ENCODE assay signal across 15 cellular contexts in genomic region chr9:137669261-137669672, GRCh38. TPM values are rescaled to one million over a fixed set of nuclear protein-coding genes. Genes with fewer than 3 reads are reported as not detected.
DNase-seq lines count a peak whose midpoint lies in the region; ATAC-seq, FAIRE-seq and TF ChIP-seq lines count a peak whose summit lies in the region.
"Had no signal": no experiment of that assay in that cellular context is flagged by ENCODE, and none has a peak within 500 bp of the region (broad histone marks: within the 10 kb centered on the region; RNA-seq: fewer than 3 reads in every experiment).

No MANE protein-coding gene starts in this region.

- no peaks in the 10 kb centered on the region for H3K27me3 Mint-ChIP-seq in HFFc6 (ENCODE audit: insufficient read depth)

- H3K36me3 Mint-ChIP-seq in HFFc6 (ENCODE audit: low read depth): peaks cover 6% of the 10 kb centered on the region; the same call in 1 of the 2 replicates

- TF ChIP-seq CTCF in A673 (conservative IDR thresholded peaks at IDR 0.05; ENCODE audit: low read depth, low read length) (no peak), bronchial epithelial cell (IDR thresholded peaks at IDR 0.05; ENCODE audit: insufficient read depth, low read length, severe bottlenecking) (no peak), HFFc6 (IDR thresholded peaks at IDR 0.05) (no peak)

- H2AK5ac ChIP-seq in mesendoderm (ENCODE audit: low read length): no peak overlapping the region

- H3K4ac ChIP-seq in mesendoderm (ENCODE audit: low read depth, low read length): no peak overlapping the region

- WGBS in mesendoderm (ENCODE audit: extremely low coverage, insufficient coverage, low lambda C conversion rate): no CpG with 5 or more reads among the region's 23 CpGs

- peaks cover 69% of the 10 kb centered on the region for H3K79me2 ChIP-seq in mesendoderm (ENCODE audit: control insufficient read depth, insufficient read depth, low read length)

- FAIRE-seq in bronchial epithelial cell (lab: Jason Lieb, UNC): peak; percentile 88
- FAIRE-seq: islet of Langerhans had no signal

- H3K4me1 Mint-ChIP-seq in HFFc6 (ENCODE audit: low read depth): peaks cover 33% of the 10 kb centered on the region

- H3K4me3 ChIP-seq in A673 (ENCODE audit: low read depth, low read length, poor library complexity, severe bottlenecking) (no peak overlapping the region), bronchial epithelial cell (ENCODE audit: low read depth, low read length) (no peak overlapping the region), mesendoderm (ENCODE audit: low read length) (no peak overlapping the region)
- H3K4me3 ChIP-seq: SJSA1, skin epidermis had no signal

- no peak overlapping the region for H3K56ac ChIP-seq in mesendoderm (ENCODE audit: low read length)

- no peak overlapping the region for H2BK120ac ChIP-seq in mesendoderm (ENCODE audit: low read depth, low read length)

- POLR2A ChIA-PET in A673 (lab: Charles Lee; ENCODE audit: low non-redundant PET): no interaction called here

- H3K9ac ChIP-seq in mesendoderm (ENCODE audit: low read length): no peak overlapping the region

- no peaks in the 10 kb centered on the region for H3K9me3 Mint-ChIP-seq in HFFc6

- no peak overlapping the region for H2BK15ac ChIP-seq in mesendoderm (replicated peaks; ENCODE audit: low read depth)

- no peak overlapping the region for H3K23ac ChIP-seq in mesendoderm (ENCODE audit: low read length)

- H3K18ac ChIP-seq in mesendoderm (ENCODE audit: low read length): no peak overlapping the region

- CTCF ChIA-PET in A673 (lab: Charles Lee): interaction anchor here (0.8 kb wide), 1 partner anchor 22 kb away, joined by 9 read pairs; no protein-coding TSS in a partner anchor

- ATAC-seq in GM21576 (IDR thresholded peaks at IDR 0.05; ENCODE audit: unreplicated experiment): no peak

- H3K4me3 Mint-ChIP-seq in HFFc6: no peak overlapping the region

- peak; percentile 66 for DNase-seq in A673 (ENCODE audit: low spot score)
- peak in 61 of 76 experiments; percentile 7 to 78 (median 56) for DNase-seq in HUDEP-2 (lab: John Stamatoyannopoulos, UW; ENCODE audit: unreplicated experiment in 76 of 76)
- no peak for DNase-seq in bronchial epithelial cell (ENCODE audit: low read depth)
- DNase-seq in mesendoderm: peak; percentile 50
- DNase-seq in GM19240 (ENCODE audit: insufficient read length, low spot score): no peak
- no peak for DNase-seq in NOMO-1 treated with dmso at 0.1 percent for 144 hours (lab: John Stamatoyannopoulos, UW; ENCODE audit: unreplicated experiment)
- no peak for DNase-seq in HFFc6
- DNase-seq: activated CD4-positive, CD25-positive, alpha-beta regulatory T cell treated with anti-CD3 and anti-CD28 coated beads, Interleukin-2, amount 50 U/mL, for 72 hours; activated effector memory CD4-positive, alpha-beta T cell treated with Interleukin-2 at 50 U/mL for 16 hours; NCI-H1105; NCI-H526 had no signal

- H3K36me3 ChIP-seq in A673 (ENCODE audit: insufficient read depth, low read length, poor library complexity, severe bottlenecking): no peaks in the 10 kb centered on the region
- H3K36me3 ChIP-seq in bronchial epithelial cell (ENCODE audit: control insufficient read depth, insufficient read depth, low read length): peaks cover 2% of the 10 kb centered on the region
- H3K36me3 ChIP-seq in mesendoderm (ENCODE audit: control insufficient read depth, insufficient read depth, low read length): no peaks in the 10 kb centered on the region

- H3K27me3 ChIP-seq in A673 (replicated peaks; ENCODE audit: insufficient read depth, low read depth, low read length, poor library complexity): no peaks in the 10 kb centered on the region
- H3K27me3 ChIP-seq in bronchial epithelial cell (ENCODE audit: control insufficient read depth, insufficient read depth, low read length): no peaks in the 10 kb centered on the region
- no peaks in the 10 kb centered on the region for H3K27me3 ChIP-seq in mesendoderm (ENCODE audit: insufficient read depth, low read length, poor library complexity)
- H3K27me3 ChIP-seq: SJSA1 had no signal

- H3K27ac ChIP-seq in A673 (ENCODE audit: low read depth, low read length, poor library complexity, severe bottlenecking) (no peak overlapping the region), mesendoderm (ENCODE audit: low read depth, low read length) (no peak overlapping the region)
- H3K27ac ChIP-seq: SJSA1, skin epidermis had no signal

- H3K79me1 ChIP-seq in mesendoderm (ENCODE audit: low read length): peaks cover 41% of the 10 kb centered on the region

- no TSS peak for BruUV-seq in A673 (replicated peaks; lab: Mats Ljungman, UMichigan)

- no peak overlapping the region for H3K27ac Mint-ChIP-seq in HFFc6

- no peak overlapping the region for H4K5ac ChIP-seq in mesendoderm (ENCODE audit: low read length)

- no peak overlapping the region for H3K4me2 ChIP-seq in mesendoderm (ENCODE audit: low read length)

- intact Hi-C loops in A673 (cut with micrococcal nuclease; ENCODE audit: unreplicated experiment): no loop called here

- H3K9me3 ChIP-seq in A673 (ENCODE audit: low read depth, low read length, poor library complexity, severe bottlenecking): no peaks in the 10 kb centered on the region
- H3K9me3 ChIP-seq: SJSA1 had no signal

- H3K4me1 ChIP-seq in A673 (ENCODE audit: insufficient read depth, low read length, poor library complexity, severe bottlenecking) (peaks cover 36% of the 10 kb centered on the region), mesendoderm (ENCODE audit: control insufficient read depth, low read depth, low read length) (peaks cover 33% of the 10 kb centered on the region)

- no peak overlapping the region for H4K8ac ChIP-seq in mesendoderm (ENCODE audit: low read depth, low read length)

- H2BK5ac ChIP-seq in mesendoderm (ENCODE audit: low read length): no peak overlapping the region

RNA-seq across cellular contexts. Expression of gene EHMT1, which starts 50.5 kb away (rescaled TPM):
- 115 and 124 TPM in 2 replicates for total RNA-seq in A673 (2021)
- total RNA-seq in bronchial epithelial cell: 45.3 and 45.4 TPM in 2 replicates
- 64.8 TPM for polyA plus RNA-seq in mesendoderm (2013, experiment 1 of 2)
- 67.8 TPM for polyA plus RNA-seq in mesendoderm (2013, experiment 2 of 2)
- total RNA-seq in HFFc6 (2021; fragmentation: NEBNext Ultra II Directional; extraction: Animal tissue kit (Norgen Biotek cat#: 25700)): 100 to 1,000 TPM in 1 of 6 experiments, 10 to 100 TPM in 5; 41.0 to 116 (median 46.9) TPM

Comparison
In these comparisons a context has a peak if more than half of its experiments do, and no peak if none do; other contexts are left out.
1. DNase-seq: peak in A673 (single experiment), HUDEP-2 (61 of 76) and mesendoderm (single experiment); none in bronchial epithelial cell (single experiment), GM19240 (single experiment), NOMO-1 treated with dmso at 0.1 percent for 144 hours (single experiment) and HFFc6 (single experiment).